9 cellular contexts compared by ENCODE assay signal in the genomic region with DNA sequence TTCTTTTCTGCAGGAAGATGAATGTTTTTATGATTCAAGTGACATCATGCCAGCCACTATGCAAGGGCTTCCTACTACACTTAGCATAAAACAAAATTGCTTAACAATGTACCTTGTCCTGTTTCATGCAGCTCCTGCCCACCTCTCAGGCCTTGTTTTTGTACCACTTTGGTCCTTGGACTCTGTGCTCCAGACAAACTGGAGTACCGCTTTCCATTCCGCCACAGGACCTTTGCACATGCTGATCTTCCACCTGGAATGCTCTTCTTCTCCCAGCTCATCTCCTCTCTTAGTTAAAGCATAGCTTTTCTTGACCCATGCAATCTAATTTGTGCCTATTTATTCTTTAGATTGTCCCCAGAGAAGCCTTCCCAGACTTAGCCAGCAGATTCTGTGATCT.
"Had no signal": no experiment of that assay in that cellular context is flagged by ENCODE, and none has a peak within 500 bp of the region (broad histone marks: within the 10 kb centered on the region; RNA-seq: fewer than 3 reads in every experiment).

No MANE protein-coding gene starts in this region.

- H2AFZ ChIP-seq: GM23338 had no signal

- H3K9me3 ChIP-seq: HAP-1 had no signal

- DNase-seq: H7, IMR-90, Karpas-422, KBM-7 had no signal

- H3K4me3 ChIP-seq: GM23338, HAP-1 had no signal

- H3K9ac ChIP-seq: KMS-11 had no signal

- H3K4me1 ChIP-seq: HAP-1 had no signal

- H3K4me2 ChIP-seq: GM23338, KMS-11 had no signal

- ATAC-seq: GM23338, HCT116 had no signal

- H3K27ac ChIP-seq: HL-60, KMS-11 had no signal

- H3K36me3 ChIP-seq: HAP-1 had no signal
